ENCODE assay signal across 39 cellular contexts in the genomic region with DNA sequence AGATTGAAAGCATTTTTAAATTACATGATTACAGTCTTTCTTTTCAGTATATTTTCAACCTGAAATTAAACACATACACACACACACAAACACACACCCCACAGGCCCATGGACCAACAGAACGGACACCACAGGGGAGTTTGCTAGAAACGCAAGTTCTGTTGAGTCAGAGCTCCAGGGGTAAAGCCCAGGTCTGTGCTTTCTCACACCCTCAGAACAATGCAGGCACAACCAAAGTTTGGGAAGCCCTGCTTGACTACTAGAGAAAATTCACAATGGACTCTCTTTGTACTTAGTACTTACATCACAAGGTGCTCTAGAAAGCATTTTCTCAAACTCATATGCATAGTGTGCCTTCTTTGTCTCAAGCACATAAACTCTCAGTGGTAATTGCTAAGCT.
"Had no signal": no experiment of that assay in that cellular context is flagged by ENCODE, and none has a peak within 500 bp of the region (broad histone marks: within the 10 kb centered on the region; RNA-seq: fewer than 3 reads in every experiment).

No MANE protein-coding gene starts in this region.

- ATAC-seq: activated CD8-positive, alpha-beta memory T cell treated with anti-CD3 and anti-CD28 coated beads, Interleukin-2, amount 10 ng/mL, durations not matched to agents 7 days and 5 days; PC-3; SK-N-SH treated with all-trans-retinoic acid at 6 μM for 48 hours had no signal

- H3K36me3 ChIP-seq: brain microvascular endothelial cell, MG63, Peyer's patch had no signal

- H3K9me3 ChIP-seq: MG63, Peyer's patch had no signal

- H3K27ac ChIP-seq: brain microvascular endothelial cell, Peyer's patch, VCaP had no signal

- H3K27me3 Mint-ChIP-seq: activated CD4-positive, alpha-beta memory T cell treated with anti-CD3 and anti-CD28 coated beads, Interleukin-2, amount 10 ng/mL, durations not matched to agents 7 days and 5 days; activated CD8-positive, alpha-beta memory T cell treated with anti-CD3 and anti-CD28 coated beads, Interleukin-2, amount 10 ng/mL, durations not matched to agents 7 days and 5 days; activated naive CD4-positive, alpha-beta T cell treated with anti-CD3 and anti-CD28 coated beads, Interleukin-2, amount 10 ng/mL, durations not matched to agents 7 days and 5 days; activated naive CD8-positive, alpha-beta T cell had no signal

- H3K4me3 Mint-ChIP-seq: activated CD4-positive, alpha-beta memory T cell treated with anti-CD3 and anti-CD28 coated beads, Interleukin-2, amount 10 ng/mL, durations not matched to agents 7 days and 5 days; activated CD8-positive, alpha-beta memory T cell treated with anti-CD3 and anti-CD28 coated beads, Interleukin-2, amount 10 ng/mL, durations not matched to agents 7 days and 5 days; activated naive CD4-positive, alpha-beta T cell treated with anti-CD3 and anti-CD28 coated beads, Interleukin-2, amount 10 ng/mL, durations not matched to agents 7 days and 5 days; activated naive CD8-positive, alpha-beta T cell had no signal

- H3K4me1 ChIP-seq: Peyer's patch had no signal

- H3K27ac Mint-ChIP-seq: activated CD4-positive, alpha-beta memory T cell treated with anti-CD3 and anti-CD28 coated beads, Interleukin-2, amount 10 ng/mL, durations not matched to agents 7 days and 5 days; activated CD8-positive, alpha-beta memory T cell treated with anti-CD3 and anti-CD28 coated beads, Interleukin-2, amount 10 ng/mL, durations not matched to agents 7 days and 5 days; activated naive CD4-positive, alpha-beta T cell treated with anti-CD3 and anti-CD28 coated beads, Interleukin-2, amount 10 ng/mL, durations not matched to agents 7 days and 5 days; activated naive CD8-positive, alpha-beta T cell had no signal

- H3K4me1 Mint-ChIP-seq: activated CD4-positive, alpha-beta memory T cell treated with anti-CD3 and anti-CD28 coated beads, Interleukin-2, amount 10 ng/mL, durations not matched to agents 7 days and 5 days; activated CD8-positive, alpha-beta memory T cell treated with anti-CD3 and anti-CD28 coated beads, Interleukin-2, amount 10 ng/mL, durations not matched to agents 7 days and 5 days; activated naive CD4-positive, alpha-beta T cell treated with anti-CD3 and anti-CD28 coated beads, Interleukin-2, amount 10 ng/mL, durations not matched to agents 7 days and 5 days had no signal

- DNase-seq: activated CD4-positive, alpha-beta memory T cell treated with anti-CD3 and anti-CD28 coated beads, Interleukin-2, amount 10 ng/mL, durations not matched to agents 7 days and 5 days; activated CD4-positive, alpha-beta T cell treated with anti-CD3 and anti-CD28 coated beads for 1 hour; activated CD4-positive, alpha-beta T cell treated with anti-CD3 and anti-CD28 coated beads for 48 hours; activated CD4-positive, CD25-positive, alpha-beta regulatory T cell; activated CD8-positive, alpha-beta memory T cell treated with anti-CD3 and anti-CD28 coated beads for 24 hours; activated CD8-positive, alpha-beta memory T cell treated with anti-CD3 and anti-CD28 coated beads, Interleukin-2, amount 10 ng/mL, durations not matched to agents 7 days and 5 days; activated CD8-positive, alpha-beta memory T cell treated with anti-CD3 and anti-CD28 coated beads, Interleukin-2, amount 50 U/mL, for 48 hours; activated effector memory CD4-positive, alpha-beta T cell treated with Interleukin-2 at 50 U/mL for 16 hours; activated naive CD4-positive, alpha-beta T cell treated with anti-CD3 and anti-CD28 coated beads, Interleukin-2, amount 10 ng/mL, durations not matched to agents 7 days and 5 days; activated T-cell treated with anti-CD3 and anti-CD28 coated beads, Interleukin-2, amount 50 U/mL, for 48 hours; amniotic stem cell; aorta; brain microvascular endothelial cell; central memory CD4-positive, alpha-beta T cell; Kasumi-1; KG1; MG63; NCI-H1048; NCI-H1105 treated with DMSO at 0.1 percent for 48 hours; NCI-H1436; NCI-H1694; NCI-H1930; NCI-H226; NCI-H446 treated with DMSO at 0.1 percent for 48 hours; NCI-H524; NCI-H69; NCI-H82; NK-92 treated with Interleukin-12 subunit alpha and Interleukin-12 subunit beta, amount 100 ng/mL, for 24 hours; PC-3; Peyer's patch; RPMI8226; SHP77 treated with DMSO at 0.1 percent for 48 hours; SW 1271; T-helper 1 cell; T-helper 2 cell; T-helper 9 cell had no signal

- H3K36me3 Mint-ChIP-seq: activated CD8-positive, alpha-beta memory T cell treated with anti-CD3 and anti-CD28 coated beads, Interleukin-2, amount 10 ng/mL, durations not matched to agents 7 days and 5 days; activated naive CD4-positive, alpha-beta T cell treated with anti-CD3 and anti-CD28 coated beads, Interleukin-2, amount 10 ng/mL, durations not matched to agents 7 days and 5 days; activated naive CD8-positive, alpha-beta T cell had no signal

- H3K4me3 ChIP-seq: MG63, Peyer's patch had no signal

- H3K27me3 ChIP-seq: brain microvascular endothelial cell, MG63, Peyer's patch had no signal
